Comparison of ENCODE assay signal across 1 cellular context in the genomic region with DNA sequence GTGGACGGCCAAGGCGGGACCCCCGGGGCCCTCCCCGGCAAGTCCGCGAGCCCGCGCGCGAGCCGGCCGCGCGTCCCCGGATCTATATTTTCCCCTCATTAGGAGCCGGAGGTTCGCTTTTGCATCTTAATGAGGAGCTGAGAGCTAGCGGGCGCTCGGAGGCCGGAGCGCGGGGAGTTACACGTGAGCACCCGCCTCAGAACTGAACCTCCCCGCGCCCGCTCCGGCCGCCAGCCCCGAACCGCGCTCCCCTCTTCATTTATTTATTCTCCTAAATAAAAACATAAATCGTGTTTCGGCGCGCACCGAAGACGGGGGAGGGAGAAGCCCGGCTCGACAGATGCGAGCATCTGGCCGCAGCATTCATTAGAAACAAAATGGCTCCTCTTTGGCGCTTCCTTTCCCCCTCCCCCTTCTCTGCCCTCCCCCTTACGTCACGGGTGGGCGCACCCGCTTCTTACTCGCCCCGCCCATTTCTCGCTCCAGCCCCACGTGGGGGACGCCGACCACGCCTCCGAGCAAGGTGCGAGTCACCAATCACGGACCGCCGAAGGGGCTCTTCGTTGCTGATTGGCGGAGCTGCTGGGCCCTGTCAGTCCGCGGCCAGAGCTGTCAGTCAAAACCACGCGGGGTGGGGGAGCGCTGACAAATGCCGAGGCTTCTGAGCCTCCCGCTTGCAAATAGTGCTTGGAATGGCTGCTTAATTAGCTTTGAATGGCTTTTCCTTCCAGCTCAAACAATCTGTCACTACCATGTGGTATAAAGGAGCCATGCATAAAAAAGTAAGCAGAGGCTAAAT.
TF ChIP-seq lines count a peak whose summit lies in the region.

No MANE protein-coding gene starts in this region.

TF ChIP-seq in HepG2, 621 proteins besides CTCF, POLR2A, EP300 and RAD21 (continued from another document and continues in another):
- TF ChIP-seq, protein P1, sequence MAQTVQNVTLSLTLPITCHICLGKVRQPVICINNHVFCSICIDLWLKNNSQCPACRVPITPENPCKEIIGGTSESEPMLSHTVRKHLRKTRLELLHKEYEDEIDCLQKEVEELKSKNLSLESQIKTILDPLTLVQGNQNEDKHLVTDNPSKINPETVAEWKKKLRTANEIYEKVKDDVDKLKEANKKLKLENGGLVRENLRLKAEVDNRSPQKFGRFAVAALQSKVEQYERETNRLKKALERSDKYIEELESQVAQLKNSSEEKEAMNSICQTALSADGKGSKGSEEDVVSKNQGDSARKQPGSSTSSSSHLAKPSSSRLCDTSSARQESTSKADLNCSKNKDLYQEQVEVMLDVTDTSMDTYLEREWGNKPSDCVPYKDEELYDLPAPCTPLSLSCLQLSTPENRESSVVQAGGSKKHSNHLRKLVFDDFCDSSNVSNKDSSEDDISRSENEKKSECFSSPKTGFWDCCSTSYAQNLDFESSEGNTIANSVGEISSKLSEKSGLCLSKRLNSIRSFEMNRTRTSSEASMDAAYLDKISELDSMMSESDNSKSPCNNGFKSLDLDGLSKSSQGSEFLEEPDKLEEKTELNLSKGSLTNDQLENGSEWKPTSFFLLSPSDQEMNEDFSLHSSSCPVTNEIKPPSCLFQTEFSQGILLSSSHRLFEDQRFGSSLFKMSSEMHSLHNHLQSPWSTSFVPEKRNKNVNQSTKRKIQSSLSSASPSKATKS (CRISPR knock-in tag; IDR thresholded peaks at IDR 0.05), result no peak
- TF ChIP-seq SP140L (CRISPR knock-in tag; IDR thresholded peaks at IDR 0.05; ENCODE audit: borderline replicate concordance) (no peak), RARG (CRISPR knock-in tag; IDR thresholded peaks at IDR 0.05; ENCODE audit: low read depth) (no peak), ZNF367 (CRISPR knock-in tag; IDR thresholded peaks at IDR 0.05; ENCODE audit: borderline replicate concordance) (no peak), MBD4 (IDR thresholded peaks at IDR 0.05; ENCODE audit: borderline replicate concordance, low read length) (no peak), ZNF747 (CRISPR knock-in tag; IDR thresholded peaks at IDR 0.05; ENCODE audit: borderline replicate concordance) (0 out of 2 replicates have a peak, but pooled peaks have one; percentile 31), MIER3 (CRISPR knock-in tag; IDR thresholded peaks at IDR 0.05; ENCODE audit: borderline replicate concordance) (peak; percentile 65; the same call in 1 of the 2 replicates), KDM6A (CRISPR knock-in tag; IDR thresholded peaks at IDR 0.05; ENCODE audit: low read depth) (peak; percentile 38; the same call in 1 of the 2 replicates), MBNL3 (CRISPR knock-in tag; conservative IDR thresholded peaks at IDR 0.05) (no peak), SP5 (CRISPR knock-in tag; IDR thresholded peaks at IDR 0.05; ENCODE audit: borderline replicate concordance, low read depth) (peak; percentile 84), ZSCAN31 (CRISPR knock-in tag; IDR thresholded peaks at IDR 0.05; ENCODE audit: low read depth) (peak; percentile 39; the same call in 1 of the 2 replicates), ZFP1 (CRISPR knock-in tag; IDR thresholded peaks at IDR 0.05) (0 out of 2 replicates have a peak, but pooled peaks have one; percentile 11), TOPORS (CRISPR knock-in tag; IDR thresholded peaks at IDR 0.05) (0 out of 2 replicates have a peak, but pooled peaks have one; percentile 60), ZNF543 (CRISPR knock-in tag; IDR thresholded peaks at IDR 0.05) (no peak), MEF2D (CRISPR knock-in tag; IDR thresholded peaks at IDR 0.05) (peak; percentile 86), ZNF3 (CRISPR knock-in tag; IDR thresholded peaks at IDR 0.05) (no peak), DMAP1 (CRISPR knock-in tag; IDR thresholded peaks at IDR 0.05) (no peak), ZNF567 (CRISPR knock-in tag; IDR thresholded peaks at IDR 0.05; ENCODE audit: borderline replicate concordance) (no peak), ZNF782 (CRISPR knock-in tag; IDR thresholded peaks at IDR 0.05; ENCODE audit: borderline replicate concordance) (no peak), TCF12 (IDR thresholded peaks at IDR 0.05) (no peak), TCF12 (CRISPR knock-in tag; IDR thresholded peaks at IDR 0.05) (no peak), JUN (CRISPR knock-in tag; IDR thresholded peaks at IDR 0.05) (no peak), KDM2A (CRISPR knock-in tag; IDR thresholded peaks at IDR 0.05; ENCODE audit: borderline replicate concordance, low read depth) (peak; percentile 44; the same call in 1 of the 2 replicates), MED1 (CRISPR knock-in tag; IDR thresholded peaks at IDR 0.05) (peak; percentile 57; the same call in 1 of the 2 replicates), ZIK1 (CRISPR knock-in tag; IDR thresholded peaks at IDR 0.05; ENCODE audit: borderline replicate concordance, low read depth) (no peak), SATB2 (CRISPR knock-in tag; IDR thresholded peaks at IDR 0.05) (no peak), POGZ (CRISPR knock-in tag; IDR thresholded peaks at IDR 0.05) (peak; percentile 44; the same call in 1 of the 2 replicates), RXRA (CRISPR knock-in tag; IDR thresholded peaks at IDR 0.05) (peak; percentile 35; the same call in 1 of the 2 replicates), FIP1L1 (IDR thresholded peaks at IDR 0.05; ENCODE audit: borderline replicate concordance, insufficient read depth, low read depth, low read length) (no peak), ZNF296 (CRISPR knock-in tag; conservative IDR thresholded peaks at IDR 0.05) (no peak), ZNF713 (CRISPR knock-in tag; IDR thresholded peaks at IDR 0.05) (no peak), TAF1 (CRISPR knock-in tag; IDR thresholded peaks at IDR 0.05) (peak; percentile 89), ZNF431 (CRISPR knock-in tag; IDR thresholded peaks at IDR 0.05; ENCODE audit: borderline replicate concordance, low read depth) (no peak), ZNF33A (CRISPR knock-in tag; IDR thresholded peaks at IDR 0.05; ENCODE audit: borderline replicate concordance) (no peak)
- TF ChIP-seq, protein P2, sequence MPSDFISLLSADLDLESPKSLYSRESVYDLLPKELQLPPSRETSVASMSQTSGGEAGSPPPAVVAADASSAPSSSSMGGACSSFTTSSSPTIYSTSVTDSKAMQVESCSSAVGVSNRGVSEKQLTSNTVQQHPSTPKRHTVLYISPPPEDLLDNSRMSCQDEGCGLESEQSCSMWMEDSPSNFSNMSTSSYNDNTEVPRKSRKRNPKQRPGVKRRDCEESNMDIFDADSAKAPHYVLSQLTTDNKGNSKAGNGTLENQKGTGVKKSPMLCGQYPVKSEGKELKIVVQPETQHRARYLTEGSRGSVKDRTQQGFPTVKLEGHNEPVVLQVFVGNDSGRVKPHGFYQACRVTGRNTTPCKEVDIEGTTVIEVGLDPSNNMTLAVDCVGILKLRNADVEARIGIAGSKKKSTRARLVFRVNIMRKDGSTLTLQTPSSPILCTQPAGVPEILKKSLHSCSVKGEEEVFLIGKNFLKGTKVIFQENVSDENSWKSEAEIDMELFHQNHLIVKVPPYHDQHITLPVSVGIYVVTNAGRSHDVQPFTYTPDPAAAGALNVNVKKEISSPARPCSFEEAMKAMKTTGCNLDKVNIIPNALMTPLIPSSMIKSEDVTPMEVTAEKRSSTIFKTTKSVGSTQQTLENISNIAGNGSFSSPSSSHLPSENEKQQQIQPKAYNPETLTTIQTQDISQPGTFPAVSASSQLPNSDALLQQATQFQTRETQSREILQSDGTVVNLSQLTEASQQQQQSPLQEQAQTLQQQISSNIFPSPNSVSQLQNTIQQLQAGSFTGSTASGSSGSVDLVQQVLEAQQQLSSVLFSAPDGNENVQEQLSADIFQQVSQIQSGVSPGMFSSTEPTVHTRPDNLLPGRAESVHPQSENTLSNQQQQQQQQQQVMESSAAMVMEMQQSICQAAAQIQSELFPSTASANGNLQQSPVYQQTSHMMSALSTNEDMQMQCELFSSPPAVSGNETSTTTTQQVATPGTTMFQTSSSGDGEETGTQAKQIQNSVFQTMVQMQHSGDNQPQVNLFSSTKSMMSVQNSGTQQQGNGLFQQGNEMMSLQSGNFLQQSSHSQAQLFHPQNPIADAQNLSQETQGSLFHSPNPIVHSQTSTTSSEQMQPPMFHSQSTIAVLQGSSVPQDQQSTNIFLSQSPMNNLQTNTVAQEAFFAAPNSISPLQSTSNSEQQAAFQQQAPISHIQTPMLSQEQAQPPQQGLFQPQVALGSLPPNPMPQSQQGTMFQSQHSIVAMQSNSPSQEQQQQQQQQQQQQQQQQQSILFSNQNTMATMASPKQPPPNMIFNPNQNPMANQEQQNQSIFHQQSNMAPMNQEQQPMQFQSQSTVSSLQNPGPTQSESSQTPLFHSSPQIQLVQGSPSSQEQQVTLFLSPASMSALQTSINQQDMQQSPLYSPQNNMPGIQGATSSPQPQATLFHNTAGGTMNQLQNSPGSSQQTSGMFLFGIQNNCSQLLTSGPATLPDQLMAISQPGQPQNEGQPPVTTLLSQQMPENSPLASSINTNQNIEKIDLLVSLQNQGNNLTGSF (CRISPR knock-in tag; IDR thresholded peaks at IDR 0.05), result no peak
- TF ChIP-seq, protein P3, sequence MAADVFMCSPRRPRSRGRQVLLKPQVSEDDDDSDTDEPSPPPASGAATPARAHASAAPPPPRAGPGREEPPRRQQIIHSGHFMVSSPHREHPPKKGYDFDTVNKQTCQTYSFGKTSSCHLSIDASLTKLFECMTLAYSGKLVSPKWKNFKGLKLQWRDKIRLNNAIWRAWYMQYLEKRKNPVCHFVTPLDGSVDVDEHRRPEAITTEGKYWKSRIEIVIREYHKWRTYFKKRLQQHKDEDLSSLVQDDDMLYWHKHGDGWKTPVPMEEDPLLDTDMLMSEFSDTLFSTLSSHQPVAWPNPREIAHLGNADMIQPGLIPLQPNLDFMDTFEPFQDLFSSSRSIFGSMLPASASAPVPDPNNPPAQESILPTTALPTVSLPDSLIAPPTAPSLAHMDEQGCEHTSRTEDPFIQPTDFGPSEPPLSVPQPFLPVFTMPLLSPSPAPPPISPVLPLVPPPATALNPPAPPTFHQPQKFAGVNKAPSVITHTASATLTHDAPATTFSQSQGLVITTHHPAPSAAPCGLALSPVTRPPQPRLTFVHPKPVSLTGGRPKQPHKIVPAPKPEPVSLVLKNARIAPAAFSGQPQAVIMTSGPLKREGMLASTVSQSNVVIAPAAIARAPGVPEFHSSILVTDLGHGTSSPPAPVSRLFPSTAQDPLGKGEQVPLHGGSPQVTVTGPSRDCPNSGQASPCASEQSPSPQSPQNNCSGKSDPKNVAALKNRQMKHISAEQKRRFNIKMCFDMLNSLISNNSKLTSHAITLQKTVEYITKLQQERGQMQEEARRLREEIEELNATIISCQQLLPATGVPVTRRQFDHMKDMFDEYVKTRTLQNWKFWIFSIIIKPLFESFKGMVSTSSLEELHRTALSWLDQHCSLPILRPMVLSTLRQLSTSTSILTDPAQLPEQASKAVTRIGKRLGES (CRISPR knock-in tag; IDR thresholded peaks at IDR 0.05; ENCODE audit: borderline replicate concordance), result no peak
- TF ChIP-seq, protein P4, sequence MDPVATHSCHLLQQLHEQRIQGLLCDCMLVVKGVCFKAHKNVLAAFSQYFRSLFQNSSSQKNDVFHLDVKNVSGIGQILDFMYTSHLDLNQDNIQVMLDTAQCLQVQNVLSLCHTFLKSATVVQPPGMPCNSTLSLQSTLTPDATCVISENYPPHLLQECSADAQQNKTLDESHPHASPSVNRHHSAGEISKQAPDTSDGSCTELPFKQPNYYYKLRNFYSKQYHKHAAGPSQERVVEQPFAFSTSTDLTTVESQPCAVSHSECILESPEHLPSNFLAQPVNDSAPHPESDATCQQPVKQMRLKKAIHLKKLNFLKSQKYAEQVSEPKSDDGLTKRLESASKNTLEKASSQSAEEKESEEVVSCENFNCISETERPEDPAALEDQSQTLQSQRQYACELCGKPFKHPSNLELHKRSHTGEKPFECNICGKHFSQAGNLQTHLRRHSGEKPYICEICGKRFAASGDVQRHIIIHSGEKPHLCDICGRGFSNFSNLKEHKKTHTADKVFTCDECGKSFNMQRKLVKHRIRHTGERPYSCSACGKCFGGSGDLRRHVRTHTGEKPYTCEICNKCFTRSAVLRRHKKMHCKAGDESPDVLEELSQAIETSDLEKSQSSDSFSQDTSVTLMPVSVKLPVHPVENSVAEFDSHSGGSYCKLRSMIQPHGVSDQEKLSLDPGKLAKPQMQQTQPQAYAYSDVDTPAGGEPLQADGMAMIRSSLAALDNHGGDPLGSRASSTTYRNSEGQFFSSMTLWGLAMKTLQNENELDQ (CRISPR knock-in tag; IDR thresholded peaks at IDR 0.05; ENCODE audit: borderline replicate concordance), result no peak
- TF ChIP-seq, protein P5, sequence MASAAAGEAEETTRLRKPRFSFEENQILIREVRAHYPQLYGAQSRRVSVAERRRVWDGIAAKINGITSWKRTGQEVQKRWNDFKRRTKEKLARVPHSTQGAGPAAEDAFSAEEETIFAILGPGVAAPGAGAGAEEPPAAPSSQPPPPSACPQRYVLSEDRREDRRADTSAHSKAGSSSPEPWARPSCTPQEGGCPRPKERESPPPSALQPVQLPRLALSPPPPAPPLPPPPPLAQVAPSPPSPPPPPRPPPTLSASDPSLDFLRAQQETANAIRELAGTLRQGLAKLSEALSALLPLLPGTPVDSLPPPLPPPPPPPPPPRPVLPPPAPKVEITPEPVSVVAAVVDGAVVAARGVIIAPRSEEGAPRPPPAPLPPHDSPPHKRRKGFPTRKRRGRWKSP (CRISPR knock-in tag; IDR thresholded peaks at IDR 0.05), result 0 out of 2 replicates have a peak, but pooled peaks have one; percentile 26
- TF ChIP-seq, protein P6, sequence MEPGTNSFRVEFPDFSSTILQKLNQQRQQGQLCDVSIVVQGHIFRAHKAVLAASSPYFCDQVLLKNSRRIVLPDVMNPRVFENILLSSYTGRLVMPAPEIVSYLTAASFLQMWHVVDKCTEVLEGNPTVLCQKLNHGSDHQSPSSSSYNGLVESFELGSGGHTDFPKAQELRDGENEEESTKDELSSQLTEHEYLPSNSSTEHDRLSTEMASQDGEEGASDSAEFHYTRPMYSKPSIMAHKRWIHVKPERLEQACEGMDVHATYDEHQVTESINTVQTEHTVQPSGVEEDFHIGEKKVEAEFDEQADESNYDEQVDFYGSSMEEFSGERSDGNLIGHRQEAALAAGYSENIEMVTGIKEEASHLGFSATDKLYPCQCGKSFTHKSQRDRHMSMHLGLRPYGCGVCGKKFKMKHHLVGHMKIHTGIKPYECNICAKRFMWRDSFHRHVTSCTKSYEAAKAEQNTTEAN (CRISPR knock-in tag; conservative IDR thresholded peaks at IDR 0.05), result no peak; the same call in 1 of the 2 replicates
- TF ChIP-seq, protein P7, sequence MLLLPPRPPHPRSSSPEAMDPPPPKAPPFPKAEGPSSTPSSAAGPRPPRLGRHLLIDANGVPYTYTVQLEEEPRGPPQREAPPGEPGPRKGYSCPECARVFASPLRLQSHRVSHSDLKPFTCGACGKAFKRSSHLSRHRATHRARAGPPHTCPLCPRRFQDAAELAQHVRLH (CRISPR knock-in tag; IDR thresholded peaks at IDR 0.05; ENCODE audit: borderline replicate concordance, low read depth), result no peak
- TF ChIP-seq, protein P8, sequence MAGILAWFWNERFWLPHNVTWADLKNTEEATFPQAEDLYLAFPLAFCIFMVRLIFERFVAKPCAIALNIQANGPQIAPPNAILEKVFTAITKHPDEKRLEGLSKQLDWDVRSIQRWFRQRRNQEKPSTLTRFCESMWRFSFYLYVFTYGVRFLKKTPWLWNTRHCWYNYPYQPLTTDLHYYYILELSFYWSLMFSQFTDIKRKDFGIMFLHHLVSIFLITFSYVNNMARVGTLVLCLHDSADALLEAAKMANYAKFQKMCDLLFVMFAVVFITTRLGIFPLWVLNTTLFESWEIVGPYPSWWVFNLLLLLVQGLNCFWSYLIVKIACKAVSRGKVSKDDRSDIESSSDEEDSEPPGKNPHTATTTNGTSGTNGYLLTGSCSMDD (CRISPR knock-in tag; IDR thresholded peaks at IDR 0.05), result no peak
